ENCODE assay signal across 1 cellular context in genomic region chr1:78038491-78038939, GRCh38.
TF ChIP-seq lines count a peak whose summit lies in the region.

No MANE protein-coding gene starts in this region.

TF ChIP-seq in IMR-90, 13 proteins besides CTCF, POLR2A, EP300 and RAD21 (continued from another document):
- TF ChIP-seq CEBPB (IDR thresholded peaks at IDR 0.05; ENCODE audit: low read depth, low read length) (peak; percentile 42; the same call in 1 of the 2 replicates), FOS (IDR thresholded peaks at IDR 0.05; ENCODE audit: low read depth, low read length) (peak; percentile 77)
